In the genomic region with DNA sequence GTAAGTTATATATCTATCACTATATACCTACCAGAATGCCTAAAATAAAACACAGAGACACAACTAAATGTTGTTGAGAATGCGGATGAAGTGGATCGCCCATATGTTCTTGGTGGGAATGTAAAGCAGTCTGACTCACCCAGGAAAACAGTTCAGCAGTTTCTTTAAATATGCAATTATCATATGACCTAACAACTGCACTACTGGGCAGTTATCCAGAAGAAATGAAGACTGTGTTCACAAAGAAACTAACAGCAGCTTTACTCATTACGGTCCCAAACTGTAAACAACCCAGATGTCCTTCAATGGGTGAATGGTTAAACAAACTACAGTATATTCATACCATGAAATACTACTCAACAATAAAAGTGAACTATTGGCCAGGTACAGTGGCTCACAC, we compare ENCODE assay signal across 11 cellular contexts. TPM values are rescaled to one million over a fixed set of nuclear protein-coding genes. Genes with fewer than 3 reads are reported as not detected.
DNase-seq lines count a peak whose midpoint lies in the region; ATAC-seq, FAIRE-seq and TF ChIP-seq lines count a peak whose summit lies in the region.
"Had no signal": no experiment of that assay in that cellular context is flagged by ENCODE, and none has a peak within 500 bp of the region (broad histone marks: within the 10 kb centered on the region; RNA-seq: fewer than 3 reads in every experiment).

No MANE protein-coding gene starts in this region.

- no peak overlapping the region for H3K4me3 Mint-ChIP-seq in activated naive CD8-positive, alpha-beta T cell

- H3K27me3 ChIP-seq in ACC112 (ENCODE audit: insufficient read depth, low read length) (no peaks in the 10 kb centered on the region), H7 (ENCODE audit: control insufficient read depth, insufficient read depth, low read length) (no peaks in the 10 kb centered on the region)

- no peaks in the 10 kb centered on the region for H3K79me2 ChIP-seq in ACC112 (ENCODE audit: control insufficient read depth, insufficient read depth, low read length, unreplicated experiment)

- H3K4me3 ChIP-seq in ACC112 (ENCODE audit: low read depth, low read length) (no peak overlapping the region), H7 (ENCODE audit: insufficient read depth, low read depth, low read length) (no peak overlapping the region)

- peaks cover 4% of the 10 kb centered on the region for H3K36me3 Mint-ChIP-seq in activated naive CD8-positive, alpha-beta T cell

- no peak overlapping the region for H2AFZ ChIP-seq in ACC112 (ENCODE audit: low read length, unreplicated experiment)

- peak overlapping the region; percentile 83 for H3K27ac Mint-ChIP-seq in activated naive CD8-positive, alpha-beta T cell

- no peaks in the 10 kb centered on the region for H3K27me3 Mint-ChIP-seq in activated naive CD8-positive, alpha-beta T cell

- H3K36me3 ChIP-seq in ACC112 (ENCODE audit: insufficient read depth, low read length) (no peaks in the 10 kb centered on the region), H7 (replicated peaks; ENCODE audit: control insufficient read depth, insufficient read depth, low read length) (no peaks in the 10 kb centered on the region)

- ATAC-seq in GM19328 (IDR thresholded peaks at IDR 0.05; ENCODE audit: unreplicated experiment) (no peak), GM21447 (IDR thresholded peaks at IDR 0.05; ENCODE audit: unreplicated experiment) (no peak)
- ATAC-seq: sciatic nerve had no signal

- no peak for DNase-seq in H54 (ENCODE audit: insufficient read length, low spot score)
- DNase-seq in iris pigment epithelial cell (ENCODE audit: low read depth) = peak; percentile 96
- DNase-seq in stimulated activated CD4-positive, alpha-beta T cell treated with anti-CD3 and anti-CD28 coated beads, Interleukin-12 subunit alpha, Interleukin-12 subunit beta, amount 100 ng/mL, for 4 hours = no peak
- DNase-seq in H7 = no peak
- DNase-seq: OCI-M1 had no signal

- peak; percentile 43 for FAIRE-seq in H54 (lab: Jason Lieb, UNC)
- FAIRE-seq: G401.6 had no signal

- peak overlapping the region; percentile 38; the same call in 1 of the 2 replicates for H3K27ac ChIP-seq in ACC112 (ENCODE audit: low read depth, low read length)

- no peak for TF ChIP-seq POLR2A in H54 (IDR thresholded peaks at IDR 0.05; ENCODE audit: low read depth, low read length)

- no peaks in the 10 kb centered on the region for H3K9me3 Mint-ChIP-seq in activated naive CD8-positive, alpha-beta T cell (ENCODE audit: low read depth)

- peaks cover 83% of the 10 kb centered on the region for H3K4me1 Mint-ChIP-seq in activated naive CD8-positive, alpha-beta T cell (ENCODE audit: low read depth)

- peaks cover 21% of the 10 kb centered on the region for H3K4me1 ChIP-seq in ACC112 (ENCODE audit: control insufficient read depth, insufficient read depth, low read length, unreplicated experiment)

RNA-seq across cellular contexts. Expression of gene ZC3H12D, which starts 14.3 kb away (rescaled TPM):
- 0.03 and 0.18 TPM in 2 replicates for total RNA-seq in H7 (2014; rRNA removed; shearing (Covaris generic))

RNA-seq across cellular contexts. Expression of gene PPIL4, which starts 46.8 kb away (rescaled TPM):
- total RNA-seq in H7 (2014; rRNA removed; shearing (Covaris generic)) = 21.7 and 32.8 TPM in 2 replicates
